In genomic region chr11:65569164-65569972, GRCh38 we compare ENCODE assay signal across 6 cellular contexts. TPM values are rescaled to one million over a fixed set of nuclear protein-coding genes. Genes with fewer than 3 reads are reported as not detected.
DNase-seq lines count a peak whose midpoint lies in the region; ATAC-seq, FAIRE-seq and TF ChIP-seq lines count a peak whose summit lies in the region.

No MANE protein-coding gene starts in this region.

- no peaks in the 10 kb centered on the region for H3K27me3 ChIP-seq in GM12878 (replicated peaks in 1 of 2; ENCODE audit: control insufficient read depth in 2 of 2, insufficient read depth in 2 of 2, low read length in 1 of 2)

- TSS peak; percentile 86 for BruUV-seq in GM12878 (replicated peaks; lab: Mats Ljungman, UMichigan)

- H3K4me1 Mint-ChIP-seq in activated T-cell treated with anti-CD3 and anti-CD28 coated beads, Interleukin-2, amount 50 U/mL, for 4 hours (ENCODE audit: low read depth) = peaks cover 66% of the 10 kb centered on the region
- H3K4me1 Mint-ChIP-seq in natural killer cell treated with Interleukin-12 subunit alpha and Interleukin-12 subunit beta and Interleukin-15 and Interleukin-18, amount 100 ng/mL, for 72 hours (ENCODE audit: low read depth in 2 of 2) = peaks cover 62 to 76% of the 10 kb centered on the region in 2 donors

- CTCF ChIA-PET in GM12878 (lab: Yijun Ruan, JAX) = interaction anchor here (1.0 to 5.5 kb wide), 10 partner anchors 8 to 207 kb away, joined by 4 to 89 read pairs (median 5); no protein-coding TSS in a partner anchor

- no peaks in the 10 kb centered on the region; a peak in 1 of 4 replicates for H3K36me3 ChIP-seq in GM12878 (ENCODE audit: control insufficient read depth in 2 of 2, insufficient read depth in 2 of 2, low read length in 1 of 2)

- H3K9me3 ChIP-seq in GM12878 (replicated peaks; ENCODE audit: control insufficient read depth, insufficient read depth, low read length) = no peaks in the 10 kb centered on the region

- H3K79me2 ChIP-seq in GM12878 (ENCODE audit: control insufficient read depth, insufficient read depth, low read length) = peaks cover 46% of the 10 kb centered on the region

- SMC1A ChIA-PET in GM12878 (lab: Charles Lee; ENCODE audit: uncharacterized antibody, unreplicated experiment) = interaction anchor here (1.0 to 4.8 kb wide), 3 partner anchors 17 to 28 kb away, joined by 3 to 48 read pairs (median 37); no protein-coding TSS in a partner anchor

- POLR2A ChIA-PET in GM12878 (lab: Charles Lee) = interaction anchor here (0.6 to 4.7 kb wide), 9 partner anchors 20 to 84 kb away, joined by 3 to 66 read pairs (median 4); partner anchors contain the start of genes PCNX3 and SCYL1

- RAD21 ChIA-PET in GM12878 (lab: Charles Lee; ENCODE audit: unreplicated experiment) = interaction anchor here (1.0 to 6.1 kb wide), 11 partner anchors 10 to 153 kb away, joined by 3 to 58 read pairs (median 4); partner anchors contain the start of genes MAP3K11, PCNX3 and SIPA1

- FAIRE-seq in GM12878 (lab: Jason Lieb, UNC) = no peak

- H3K27ac ChIP-seq in GM12878 (ENCODE audit: control insufficient read depth, insufficient read depth) = peak overlapping the region; percentile 76

- DNase-seq in activated T-cell treated with anti-CD3 and anti-CD28 coated beads, Interleukin-2, amount 50 U/mL, for 4 hours = no peak
- DNase-seq in activated T-cell treated with anti-CD3 and anti-CD28 coated beads, Interleukin-2, amount 50 U/mL, for 48 hours = no peak
- DNase-seq in GM12878 (ENCODE audit: low read depth, low spot score) (no peak), GOT3 (lab: John Stamatoyannopoulos, UW) (no peak)
- no peak for DNase-seq in natural killer cell treated with Interleukin-12 subunit alpha and Interleukin-12 subunit beta and Interleukin-15 and Interleukin-18, amount 100 ng/mL, for 72 hours (ENCODE audit: low spot score)

- TF ChIP-seq POLR2A in GM12878 (IDR thresholded peaks at IDR 0.05; ENCODE audit: low read depth, low read length) = no peak

- peak overlapping the region; percentile 90 for H2AFZ ChIP-seq in GM12878 (ENCODE audit: control insufficient read depth, low read depth, low read length)

- in situ Hi-C loops in GM12878 (cut with MboI) = no loop called here

- no peaks in the 10 kb centered on the region for H3K9me3 Mint-ChIP-seq in activated T-cell treated with anti-CD3 and anti-CD28 coated beads, Interleukin-2, amount 50 U/mL, for 4 hours
- no peaks in the 10 kb centered on the region for H3K9me3 Mint-ChIP-seq in natural killer cell treated with Interleukin-12 subunit alpha and Interleukin-12 subunit beta and Interleukin-15 and Interleukin-18, amount 100 ng/mL, for 72 hours

- no peak for TF ChIP-seq RAD21 in GM12878 (IDR thresholded peaks at IDR 0.05; ENCODE audit: insufficient read depth, low read depth, low read length)

- intact Hi-C loops in GM12878 (cut with micrococcal nuclease; ENCODE audit: unreplicated experiment) = no loop called here

- peak overlapping the region; percentile 87 for H3K9ac ChIP-seq in GM12878 (ENCODE audit: control insufficient read depth, insufficient read depth, low read length)

- H3K4me3 ChIP-seq in GM12878 = peak overlapping the region; percentile 84

- TF ChIP-seq CTCF in GM12878 (IDR thresholded peaks at IDR 0.05 in 2 of 3, conservative IDR thresholded peaks at IDR 0.05 in 1 of 3; ENCODE audit: control insufficient read depth in 2 of 3, extremely low read depth in 1 of 3, insufficient read depth in 1 of 3, low read depth in 3 of 3, low read length in 3 of 3) = no peak

- no peak for TF ChIP-seq EP300 in GM12878 (IDR thresholded peaks at IDR 0.05; ENCODE audit: borderline replicate concordance in 1 of 2, control insufficient read depth in 1 of 2, low read depth in 2 of 2, low read length in 2 of 2)

- H3K4me2 ChIP-seq in GM12878 (ENCODE audit: control insufficient read depth, insufficient read depth) = peak overlapping the region; percentile 93

- H3K4me1 ChIP-seq in GM12878 (ENCODE audit: control insufficient read depth, insufficient read depth, low read length) = peaks cover 33% of the 10 kb centered on the region

- H3K27me3 Mint-ChIP-seq in activated T-cell treated with anti-CD3 and anti-CD28 coated beads, Interleukin-2, amount 50 U/mL, for 4 hours (ENCODE audit: low read depth) = no peaks in the 10 kb centered on the region
- no peaks in the 10 kb centered on the region for H3K27me3 Mint-ChIP-seq in natural killer cell treated with Interleukin-12 subunit alpha and Interleukin-12 subunit beta and Interleukin-15 and Interleukin-18, amount 100 ng/mL, for 72 hours

- WGBS in GM12878 (ENCODE audit: insufficient coverage, insufficient replicate concordance, low lambda C conversion rate, missing lambda C conversion rate) = 2% methylated on average over 28 of the region's 28 CpGs

- no peaks in the 10 kb centered on the region for H4K20me1 ChIP-seq in GM12878 (ENCODE audit: control insufficient read depth, insufficient read depth)

- ATAC-seq in activated T-cell treated with anti-CD3 and anti-CD28 coated beads, Interleukin-2, amount 50 U/mL, for 4 hours = peak; percentile 30 to 37
- ATAC-seq in GM12878 (peak; percentile 40), HG03139 (IDR thresholded peaks at IDR 0.05; ENCODE audit: unreplicated experiment) (no peak)
- peak; percentile 11 to 18 for ATAC-seq in natural killer cell treated with Interleukin-12 subunit alpha and Interleukin-12 subunit beta and Interleukin-15 and Interleukin-18, amount 100 ng/mL, for 72 hours

- H3K27ac Mint-ChIP-seq in natural killer cell treated with Interleukin-12 subunit alpha and Interleukin-12 subunit beta and Interleukin-15 and Interleukin-18, amount 100 ng/mL, for 72 hours = peak overlapping the region; percentile 87 to 99

- H3K4me3 Mint-ChIP-seq in activated T-cell treated with anti-CD3 and anti-CD28 coated beads, Interleukin-2, amount 50 U/mL, for 4 hours = peak overlapping the region; percentile 99
- H3K4me3 Mint-ChIP-seq in natural killer cell treated with Interleukin-12 subunit alpha and Interleukin-12 subunit beta and Interleukin-15 and Interleukin-18, amount 100 ng/mL, for 72 hours = peak overlapping the region; percentile 89

- H3K36me3 Mint-ChIP-seq in activated T-cell treated with anti-CD3 and anti-CD28 coated beads, Interleukin-2, amount 50 U/mL, for 4 hours (ENCODE audit: insufficient read depth) = peaks cover 14% of the 10 kb centered on the region
- H3K36me3 Mint-ChIP-seq in natural killer cell treated with Interleukin-12 subunit alpha and Interleukin-12 subunit beta and Interleukin-15 and Interleukin-18, amount 100 ng/mL, for 72 hours = no peaks in the 10 kb centered on the region

RNA-seq across cellular contexts. Expression of gene ZNRD2, which starts 0.9 kb away (rescaled TPM):
- total RNA-seq in activated T-cell treated with anti-CD3 and anti-CD28 coated beads, Interleukin-2, amount 50 U/mL, for 4 hours = 100 to 1,000 TPM; 120 to 148 (median 136) TPM
- 31.8 and 42.8 TPM in 2 replicates for total RNA-seq in GM12878 (2013; cell fraction: nucleolus; rRNA removed)
- total RNA-seq in GM12878 (2014; rRNA removed) (71.3 and 77.0 TPM in 2 replicates), GM12878 (2014; rRNA removed; fragmentation: Illumina TruSeq; extraction: Trizol) (20.0 and 24.8 TPM in 2 replicates), GM12878 (2021) (62.0 and 63.3 TPM in 2 replicates)
- polyA plus RNA-seq in GM12878 (2011; ENCODE audit: low read depth) = 35.6 TPM
- polyA plus RNA-seq in GM12878 (2011; rRNA removed) (13.4 and 32.2 TPM in 2 replicates), GM12878 (2014; fragmentation: Illumina TruSeq; extraction: Trizol) (1.2 and 7.9 TPM in 2 replicates), GM12878 (2014; fragmentation: Nextera tagmentation; extraction: Ambion mirVana) (10 to 100 TPM; 14.8 to 48.7 TPM), GM12878 (2014; rRNA removed) (74.8 and 79.0 TPM in 2 replicates), GM12878 (2016; fragmentation: Nextera tagmentation; extraction: Ambion mirVana) (100 to 1,000 TPM; 107 to 111 TPM)
- 60.6 and 85.4 TPM in 2 replicates for polyA plus RNA-seq in GM12878 (2011; cell fraction: cytosol; rRNA removed)
- 70.4 and 75.4 TPM in 2 replicates for polyA plus RNA-seq in GM12878 (2011; cell fraction: nucleus; rRNA removed)
- 43.7 and 53.4 TPM in 2 replicates for polyA plus RNA-seq in GM12878 (2012)
- polyA minus RNA-seq in GM12878 (2011; rRNA and poly(A)+ RNA removed) = 5.0 and 12.2 TPM in 2 replicates
- polyA minus RNA-seq in GM12878 (2011; cell fraction: cytosol; rRNA and poly(A)+ RNA removed) = 5.8 and 6.9 TPM in 2 replicates
- polyA minus RNA-seq in GM12878 (2011; cell fraction: nucleus; rRNA and poly(A)+ RNA removed) = 32.3 and 48.6 TPM in 2 replicates
- 10 to 100 TPM; 55.8 to 89.3 TPM for total RNA-seq in natural killer cell treated with Interleukin-12 subunit alpha and Interleukin-12 subunit beta and Interleukin-15 and Interleukin-18, amount 100 ng/mL, for 72 hours

RNA-seq across cellular contexts. Expression of gene FAM89B, which starts 3.0 kb away (rescaled TPM):
- 10 to 100 TPM; 27.4 to 32.0 (median 28.6) TPM for total RNA-seq in activated T-cell treated with anti-CD3 and anti-CD28 coated beads, Interleukin-2, amount 50 U/mL, for 4 hours
- total RNA-seq in GM12878 (2013; cell fraction: nucleolus; rRNA removed) = 6.1 and 7.8 TPM in 2 replicates
- total RNA-seq in GM12878 (2014; rRNA removed) = 26.2 and 32.0 TPM in 2 replicates
- total RNA-seq in GM12878 (2014; rRNA removed; fragmentation: Illumina TruSeq; extraction: Trizol) = 7.2 and 10.4 TPM in 2 replicates
- total RNA-seq in GM12878 (2021) = 28.5 and 29.6 TPM in 2 replicates
- 4.4 TPM for polyA plus RNA-seq in GM12878 (2011; ENCODE audit: low read depth)
- 3.6 and 8.0 TPM in 2 replicates for polyA plus RNA-seq in GM12878 (2011; rRNA removed)
- 16.4 and 28.8 TPM in 2 replicates for polyA plus RNA-seq in GM12878 (2011; cell fraction: cytosol; rRNA removed)
- polyA plus RNA-seq in GM12878 (2011; cell fraction: nucleus; rRNA removed) = 29.2 and 30.4 TPM in 2 replicates
- polyA plus RNA-seq in GM12878 (2012) = 11.8 and 13.3 TPM in 2 replicates
- polyA plus RNA-seq in GM12878 (2014; fragmentation: Illumina TruSeq; extraction: Trizol) = 0.74 and 9.1 TPM in 2 replicates
- 1 to 10 TPM in 1 of 2 experiments, under 1 TPM in 1; 0.34 to 2.2 TPM for polyA plus RNA-seq in GM12878 (2014; fragmentation: Nextera tagmentation; extraction: Ambion mirVana)
- polyA plus RNA-seq in GM12878 (2014; rRNA removed) = 36.7 and 50.7 TPM in 2 replicates
- 10 to 100 TPM in 1 of 2 experiments, 1 to 10 TPM in 1; 2.8 to 26.6 TPM for polyA plus RNA-seq in GM12878 (2016; fragmentation: Nextera tagmentation; extraction: Ambion mirVana)
- 4.4 and 9.6 TPM in 2 replicates for polyA minus RNA-seq in GM12878 (2011; rRNA and poly(A)+ RNA removed)
- polyA minus RNA-seq in GM12878 (2011; cell fraction: cytosol; rRNA and poly(A)+ RNA removed) = 4.0 and 5.7 TPM in 2 replicates
- polyA minus RNA-seq in GM12878 (2011; cell fraction: nucleus; rRNA and poly(A)+ RNA removed) = 16.1 and 24.5 TPM in 2 replicates
- total RNA-seq in natural killer cell treated with Interleukin-12 subunit alpha and Interleukin-12 subunit beta and Interleukin-15 and Interleukin-18, amount 100 ng/mL, for 72 hours = 10 to 100 TPM; 38.0 to 71.5 TPM

RNA-seq across cellular contexts. Expression of gene EHBP1L1, which starts 6.5 kb away (rescaled TPM):
- 10 to 100 TPM; 59.8 to 84.9 (median 80.1) TPM for total RNA-seq in activated T-cell treated with anti-CD3 and anti-CD28 coated beads, Interleukin-2, amount 50 U/mL, for 4 hours
- 101 and 114 TPM in 2 replicates for total RNA-seq in GM12878 (2013; cell fraction: nucleolus; rRNA removed)
- total RNA-seq in GM12878 (2014; rRNA removed) = 63.3 and 74.6 TPM in 2 replicates
- total RNA-seq in GM12878 (2014; rRNA removed; fragmentation: Illumina TruSeq; extraction: Trizol) = 32.9 and 37.1 TPM in 2 replicates
- 90.7 and 92.7 TPM in 2 replicates for total RNA-seq in GM12878 (2021)
- 22.5 TPM for polyA plus RNA-seq in GM12878 (2011; ENCODE audit: low read depth)
- 21.5 and 28.4 TPM in 2 replicates for polyA plus RNA-seq in GM12878 (2011; rRNA removed)
- polyA plus RNA-seq in GM12878 (2011; cell fraction: cytosol; rRNA removed) = 37.0 and 59.7 TPM in 2 replicates
- polyA plus RNA-seq in GM12878 (2011; cell fraction: nucleus; rRNA removed) = 195 and 323 TPM in 2 replicates
- polyA plus RNA-seq in GM12878 (2012) = 52.1 and 68.8 TPM in 2 replicates
- polyA plus RNA-seq in GM12878 (2014; fragmentation: Illumina TruSeq; extraction: Trizol) = 34.3 and 39.8 TPM in 2 replicates
- under 1 TPM; 0.06 to 0.09 TPM for polyA plus RNA-seq in GM12878 (2014; fragmentation: Nextera tagmentation; extraction: Ambion mirVana)
- 99.4 and 117 TPM in 2 replicates for polyA plus RNA-seq in GM12878 (2014; rRNA removed)
- 10 to 100 TPM; 15.5 to 18.9 TPM for polyA plus RNA-seq in GM12878 (2016; fragmentation: Nextera tagmentation; extraction: Ambion mirVana)
- polyA minus RNA-seq in GM12878 (2011; rRNA and poly(A)+ RNA removed) = 22.7 and 40.4 TPM in 2 replicates
- 33.2 and 33.8 TPM in 2 replicates for polyA minus RNA-seq in GM12878 (2011; cell fraction: cytosol; rRNA and poly(A)+ RNA removed)
- 24.8 and 46.7 TPM in 2 replicates for polyA minus RNA-seq in GM12878 (2011; cell fraction: nucleus; rRNA and poly(A)+ RNA removed)
- 100 to 1,000 TPM; 156 to 188 TPM for total RNA-seq in natural killer cell treated with Interleukin-12 subunit alpha and Interleukin-12 subunit beta and Interleukin-15 and Interleukin-18, amount 100 ng/mL, for 72 hours

RNA-seq across cellular contexts. Expression of gene LTBP3, which starts 11.2 kb away (rescaled TPM):
- 10 to 100 TPM; 33.1 to 40.8 (median 40.1) TPM for total RNA-seq in activated T-cell treated with anti-CD3 and anti-CD28 coated beads, Interleukin-2, amount 50 U/mL, for 4 hours
- 8.6 and 11.6 TPM in 2 replicates for total RNA-seq in GM12878 (2013; cell fraction: nucleolus; rRNA removed)
- total RNA-seq in GM12878 (2014; rRNA removed) (8.5 and 9.0 TPM in 2 replicates), GM12878 (2014; rRNA removed; fragmentation: Illumina TruSeq; extraction: Trizol) (1.2 and 2.2 TPM in 2 replicates), GM12878 (2021) (8.0 and 9.0 TPM in 2 replicates)
- 12.8 TPM for polyA plus RNA-seq in GM12878 (2011; ENCODE audit: low read depth)
- polyA plus RNA-seq in GM12878 (2011; rRNA removed) (3.1 and 7.0 TPM in 2 replicates), GM12878 (2014; fragmentation: Illumina TruSeq; extraction: Trizol) (1.00 and 2.3 TPM in 2 replicates), GM12878 (2014; fragmentation: Nextera tagmentation; extraction: Ambion mirVana) (not detected), GM12878 (2014; rRNA removed) (12.2 and 14.7 TPM in 2 replicates), GM12878 (2016; fragmentation: Nextera tagmentation; extraction: Ambion mirVana) (1 to 10 TPM; 4.0 to 5.5 TPM)
- 14.4 and 24.0 TPM in 2 replicates for polyA plus RNA-seq in GM12878 (2011; cell fraction: cytosol; rRNA removed)
- 47.3 and 52.7 TPM in 2 replicates for polyA plus RNA-seq in GM12878 (2011; cell fraction: nucleus; rRNA removed)
- 15.6 and 16.4 TPM in 2 replicates for polyA plus RNA-seq in GM12878 (2012)
- 3.8 and 4.7 TPM in 2 replicates for polyA minus RNA-seq in GM12878 (2011; rRNA and poly(A)+ RNA removed)
- 5.6 and 6.7 TPM in 2 replicates for polyA minus RNA-seq in GM12878 (2011; cell fraction: cytosol; rRNA and poly(A)+ RNA removed)
- polyA minus RNA-seq in GM12878 (2011; cell fraction: nucleus; rRNA and poly(A)+ RNA removed) = 6.6 and 12.8 TPM in 2 replicates
- 10 to 100 TPM; 42.3 to 60.2 TPM for total RNA-seq in natural killer cell treated with Interleukin-12 subunit alpha and Interleukin-12 subunit beta and Interleukin-15 and Interleukin-18, amount 100 ng/mL, for 72 hours

RNA-seq across cellular contexts. Expression of gene KCNK7, which starts 26.2 kb away (rescaled TPM):
- 1 to 10 TPM; 1.4 to 2.1 (median 1.4) TPM for total RNA-seq in activated T-cell treated with anti-CD3 and anti-CD28 coated beads, Interleukin-2, amount 50 U/mL, for 4 hours
- total RNA-seq in GM12878 (2013; cell fraction: nucleolus; rRNA removed) = 0.42 and 0.67 TPM in 2 replicates
- total RNA-seq in GM12878 (2014; rRNA removed) (0.16 and 0.23 TPM in 2 replicates), GM12878 (2014; rRNA removed; fragmentation: Illumina TruSeq; extraction: Trizol) (not detected in 2 replicates), GM12878 (2021) (0.29 and 0.54 TPM in 2 replicates)
- polyA plus RNA-seq in GM12878 (2011; ENCODE audit: low read depth) = not detected
- polyA plus RNA-seq in GM12878 (2011; rRNA removed) (not detected in 2 replicates), GM12878 (2014; fragmentation: Illumina TruSeq; extraction: Trizol) (not detected in 2 replicates), GM12878 (2014; fragmentation: Nextera tagmentation; extraction: Ambion mirVana) (under 1 TPM in 1 of 2 experiments, not detected in 1; 0.11 TPM), GM12878 (2014; rRNA removed) (0.15 TPM in 1 of 2 replicates, not detected in the other), GM12878 (2016; fragmentation: Nextera tagmentation; extraction: Ambion mirVana) (not detected)
- polyA plus RNA-seq in GM12878 (2011; cell fraction: cytosol; rRNA removed) = 0.08 TPM in 1 of 2 replicates, not detected in the other
- 0.16 and 0.46 TPM in 2 replicates for polyA plus RNA-seq in GM12878 (2011; cell fraction: nucleus; rRNA removed)
- 0.08 and 0.80 TPM in 2 replicates for polyA plus RNA-seq in GM12878 (2012)
- 1.4 TPM in 1 of 2 replicates, not detected in the other for polyA minus RNA-seq in GM12878 (2011; rRNA and poly(A)+ RNA removed)
- polyA minus RNA-seq in GM12878 (2011; cell fraction: cytosol; rRNA and poly(A)+ RNA removed) = not detected in 2 replicates
- polyA minus RNA-seq in GM12878 (2011; cell fraction: nucleus; rRNA and poly(A)+ RNA removed) = not detected in 2 replicates
- total RNA-seq in natural killer cell treated with Interleukin-12 subunit alpha and Interleukin-12 subunit beta and Interleukin-15 and Interleukin-18, amount 100 ng/mL, for 72 hours = 1 to 10 TPM; 2.3 to 2.8 TPM
